In genomic region chr1:54996359-54996868, GRCh38 we compare ENCODE assay signal across 8 cellular contexts. TPM values are rescaled to one million over a fixed set of nuclear protein-coding genes. Genes with fewer than 3 reads are reported as not detected.
DNase-seq lines count a peak whose midpoint lies in the region; ATAC-seq and TF ChIP-seq lines count a peak whose summit lies in the region.
"Had no signal": no experiment of that assay in that cellular context is flagged by ENCODE, and none has a peak within 500 bp of the region (broad histone marks: within the 10 kb centered on the region; RNA-seq: fewer than 3 reads in every experiment).

No MANE protein-coding gene starts in this region.

- no peaks in the 10 kb centered on the region for H3K9me3 ChIP-seq in endodermal cell (ENCODE audit: control insufficient read depth, low read length)

- no peaks in the 10 kb centered on the region for H3K36me3 ChIP-seq in endodermal cell (ENCODE audit: control insufficient read depth, insufficient read depth, low read length)

- H3K27ac ChIP-seq in endodermal cell (ENCODE audit: low read depth, low read length) = no peak overlapping the region
- H3K27ac ChIP-seq: skin epidermis had no signal

- ATAC-seq in GM18505 (IDR thresholded peaks at IDR 0.05; ENCODE audit: unreplicated experiment) (peak; percentile 62), HG03175 (IDR thresholded peaks at IDR 0.05; ENCODE audit: unreplicated experiment) (peak; percentile 77)

- H3K27me3 ChIP-seq in endodermal cell (ENCODE audit: control insufficient read depth, insufficient read depth, low read length, poor library complexity, severe bottlenecking) = peaks cover 27% of the 10 kb centered on the region

- H3K4me3 Mint-ChIP-seq in endodermal cell (peak overlapping the region; percentile 55), mesothelial cell of epicardium (peak overlapping the region; percentile 59)

- no peaks in the 10 kb centered on the region for H3K36me3 Mint-ChIP-seq in endodermal cell (ENCODE audit: low read depth)
- H3K36me3 Mint-ChIP-seq in mesothelial cell of epicardium = no peaks in the 10 kb centered on the region

- H3K27me3 Mint-ChIP-seq in endodermal cell (ENCODE audit: insufficient read depth) (peaks cover 57% of the 10 kb centered on the region), mesothelial cell of epicardium (ENCODE audit: low read depth) (peaks cover 39% of the 10 kb centered on the region)

- H3K27ac Mint-ChIP-seq in endodermal cell (no peak overlapping the region), mesothelial cell of epicardium (no peak overlapping the region)

- 6 to 16% methylated on average over 4 to 20 of the region's 23 CpGs for WGBS in endodermal cell (ENCODE audit: insufficient coverage in 1 of 2, insufficient read length in 1 of 2), 2 experiments

- H3K4me1 ChIP-seq in endodermal cell (ENCODE audit: control insufficient read depth, insufficient read depth, low read length) = no peaks in the 10 kb centered on the region

- H3K4me1 Mint-ChIP-seq in endodermal cell (peaks cover 23% of the 10 kb centered on the region), mesothelial cell of epicardium (peaks cover 18% of the 10 kb centered on the region)

- peak; percentile 37 to 52 for DNase-seq in NOMO-1 (lab: John Stamatoyannopoulos, UW; ENCODE audit: unreplicated experiment in 2 of 2)
- DNase-seq in activated CD8-positive, alpha-beta memory T cell treated with anti-CD3 and anti-CD28 coated beads for 4 hours (ENCODE audit: low read depth in 2 of 2) = peak; percentile 36 to 60
- DNase-seq in endodermal cell = peak; percentile 95
- peak; percentile 60 to 76 for DNase-seq in mesothelial cell of epicardium (ENCODE audit: low spot score in 2 of 2, unreplicated experiment in 2 of 2)
- peak; percentile 67 for DNase-seq in stimulated activated CD8-positive, alpha-beta memory T cell treated with anti-CD3 and anti-CD28 coated beads, Interleukin-7, amount 100 ng/mL, for 24 hours (ENCODE audit: low read depth)

- TF ChIP-seq CTCF in endodermal cell (conservative IDR thresholded peaks at IDR 0.05) (peak; percentile 95), mesothelial cell of epicardium (IDR thresholded peaks at IDR 0.05; ENCODE audit: unreplicated experiment) (peak; percentile 79)

- no peak for TF ChIP-seq POLR2A in GM18505 (IDR thresholded peaks at IDR 0.05; ENCODE audit: borderline replicate concordance, extremely low read depth, insufficient read depth, insufficient read length)

- no peaks in the 10 kb centered on the region for H3K9me3 Mint-ChIP-seq in endodermal cell
- H3K9me3 Mint-ChIP-seq in mesothelial cell of epicardium = no peaks in the 10 kb centered on the region

- H3K9ac ChIP-seq in endodermal cell (ENCODE audit: extremely low read depth, low read length, poor library complexity, severe bottlenecking) = no peak overlapping the region

- no peak overlapping the region for H3K4me3 ChIP-seq in endodermal cell (ENCODE audit: low read length)

RNA-seq across cellular contexts. Expression of gene BSND, which starts 2.3 kb away (rescaled TPM):
- under 1 TPM; 0.13 to 0.20 TPM for total RNA-seq in endodermal cell
- polyA plus RNA-seq in endodermal cell (2013, experiment 1 of 2) = not detected
- 0.04 TPM for polyA plus RNA-seq in endodermal cell (2013, experiment 2 of 2)
- total RNA-seq in mesothelial cell of epicardium = 0.05 to 0.09 TPM (median 0.09 TPM) in 3 replicates

RNA-seq across cellular contexts. Expression of gene TMEM61, which starts 16.0 kb away (rescaled TPM):
- not detected for total RNA-seq in endodermal cell
- 0.28 TPM for polyA plus RNA-seq in endodermal cell (2013, experiment 1 of 2)
- 0.33 TPM for polyA plus RNA-seq in endodermal cell (2013, experiment 2 of 2)
- 0.31 to 0.47 TPM (median 0.34 TPM) in 3 replicates for total RNA-seq in mesothelial cell of epicardium

RNA-seq across cellular contexts. Expression of gene PCSK9, which starts 42.9 kb away (rescaled TPM):
- total RNA-seq in endodermal cell (10 to 100 TPM; 26.1 to 59.9 TPM), mesothelial cell of epicardium (1.4 to 1.6 TPM (median 1.6 TPM) in 3 replicates)
- polyA plus RNA-seq in endodermal cell (2013, experiment 1 of 2) = 19.1 TPM
- polyA plus RNA-seq in endodermal cell (2013, experiment 2 of 2) = 20.2 TPM

Comparison
In these comparisons a context has a peak if more than half of its experiments do, and no peak if none do; other contexts are left out.
1. DNase-seq: peak in every context shown above with its lines; median percentile 95 in endodermal cell; 68 in mesothelial cell of epicardium; 67 in stimulated activated CD8-positive, alpha-beta memory T cell treated with anti-CD3 and anti-CD28 coated beads, Interleukin-7, amount 100 ng/mL, for 24 hours; 48 in activated CD8-positive, alpha-beta memory T cell treated with anti-CD3 and anti-CD28 coated beads for 4 hours; 44 in NOMO-1.
2. RNA of gene PCSK9, which starts 42.9 kb away (total RNA-seq): 26.1 to 59.9 TPM in endodermal cell; 1.4 to 1.6 TPM in mesothelial cell of epicardium; every median in the first group is over 10 times any median in the second.